In genomic region chr5:39376293-39376714, GRCh38 we compare ENCODE assay signal across 9 cellular contexts. TPM values are rescaled to one million over a fixed set of nuclear protein-coding genes. Genes with fewer than 3 reads are reported as not detected.
DNase-seq lines count a peak whose midpoint lies in the region; ATAC-seq and TF ChIP-seq lines count a peak whose summit lies in the region.
"Had no signal": no experiment of that assay in that cellular context is flagged by ENCODE, and none has a peak within 500 bp of the region (broad histone marks: within the 10 kb centered on the region; RNA-seq: fewer than 3 reads in every experiment).

No MANE protein-coding gene starts in this region.

- H3K27me3 ChIP-seq in BE2C (peaks cover 3% of the 10 kb centered on the region; the same call in 1 of the 2 replicates), osteoblast (ENCODE audit: insufficient read depth, low read length) (no peaks in the 10 kb centered on the region)
- H3K27me3 ChIP-seq in effector memory CD4-positive, alpha-beta T cell (replicated peaks; ENCODE audit: control insufficient read depth, insufficient read depth, low read length, poor library complexity, severe bottlenecking): no peaks in the 10 kb centered on the region

- H2AFZ ChIP-seq in osteoblast (ENCODE audit: low read length): no peak overlapping the region

- DNase-seq in BE2C: peak; percentile 34
- peak; percentile 48 to 87 for DNase-seq in NCI-H446 (lab: John Stamatoyannopoulos, UW)
- peak; percentile 82 for DNase-seq in activated CD4-positive, alpha-beta T cell treated with anti-CD3 and anti-CD28 coated beads, Interleukin-2, amount 10 ng/mL, durations not matched to agents 24 days and 14 days
- peak; percentile 61 for DNase-seq in fibroblast of the aortic adventitia (ENCODE audit: low read depth)
- DNase-seq in osteoblast (ENCODE audit: insufficient read length, low spot score, missing footprints): no peak
- DNase-seq in effector memory CD4-positive, alpha-beta T cell: no peak

- no peaks in the 10 kb centered on the region for H3K4me1 Mint-ChIP-seq in activated CD4-positive, alpha-beta T cell treated with anti-CD3 and anti-CD28 coated beads, Interleukin-2, amount 10 ng/mL, durations not matched to agents 24 days and 14 days
- H3K4me1 Mint-ChIP-seq: IgD-negative memory B cell had no signal

- H3K79me2 ChIP-seq in osteoblast (ENCODE audit: insufficient read depth, low read length): peaks cover 6% of the 10 kb centered on the region

- H3K4me2 ChIP-seq in osteoblast (ENCODE audit: insufficient read depth, low read length): no peak overlapping the region

- H3K4me1 ChIP-seq in BE2C (no peaks in the 10 kb centered on the region), osteoblast (ENCODE audit: insufficient read depth, low read length) (no peaks in the 10 kb centered on the region)
- no peaks in the 10 kb centered on the region for H3K4me1 ChIP-seq in effector memory CD4-positive, alpha-beta T cell (ENCODE audit: control insufficient read depth, insufficient read depth, low read length, poor library complexity, severe bottlenecking)

- no peak overlapping the region for H3K4me3 Mint-ChIP-seq in activated CD4-positive, alpha-beta T cell treated with anti-CD3 and anti-CD28 coated beads, Interleukin-2, amount 10 ng/mL, durations not matched to agents 24 days and 14 days
- H3K4me3 Mint-ChIP-seq: IgD-negative memory B cell had no signal

- peak overlapping the region; percentile 20 for H3K27ac ChIP-seq in osteoblast (ENCODE audit: low read depth, low read length)
- H3K27ac ChIP-seq in effector memory CD4-positive, alpha-beta T cell (ENCODE audit: insufficient read depth, low read length, poor library complexity, severe bottlenecking): no peak overlapping the region

- H3K27me3 Mint-ChIP-seq in activated CD4-positive, alpha-beta T cell treated with anti-CD3 and anti-CD28 coated beads, Interleukin-2, amount 10 ng/mL, durations not matched to agents 24 days and 14 days: peaks cover 20% of the 10 kb centered on the region

- ATAC-seq in GM18867 (IDR thresholded peaks at IDR 0.05; ENCODE audit: unreplicated experiment) (peak; percentile 89), HG03139 (IDR thresholded peaks at IDR 0.05; ENCODE audit: unreplicated experiment) (peak; percentile 50)

- H3K36me3 ChIP-seq in BE2C (no peaks in the 10 kb centered on the region), osteoblast (ENCODE audit: insufficient read depth, low read length) (peaks cover 99% of the 10 kb centered on the region)
- no peaks in the 10 kb centered on the region for H3K36me3 ChIP-seq in effector memory CD4-positive, alpha-beta T cell (ENCODE audit: control insufficient read depth, insufficient read depth, low read length)

- TF ChIP-seq CTCF in BE2C (IDR thresholded peaks at IDR 0.05; ENCODE audit: low read depth, low read length) (peak; percentile 79), fibroblast of the aortic adventitia (IDR thresholded peaks at IDR 0.05; ENCODE audit: insufficient read depth, low read length) (peak; percentile 74), osteoblast (IDR thresholded peaks at IDR 0.05; ENCODE audit: extremely low read depth, low read depth, low read length) (peak; percentile 73)

- no peak overlapping the region for H3K27ac Mint-ChIP-seq in activated CD4-positive, alpha-beta T cell treated with anti-CD3 and anti-CD28 coated beads, Interleukin-2, amount 10 ng/mL, durations not matched to agents 24 days and 14 days
- H3K27ac Mint-ChIP-seq: IgD-negative memory B cell had no signal

- no peak overlapping the region for H3K4me3 ChIP-seq in BE2C (ENCODE audit: low read depth, low read length)
- H3K4me3 ChIP-seq in fibroblast of the aortic adventitia (ENCODE audit: low read depth, low read length): no peak overlapping the region
- H3K4me3 ChIP-seq in osteoblast (ENCODE audit: insufficient read depth, low read length): no peak overlapping the region
- no peak overlapping the region for H3K4me3 ChIP-seq in effector memory CD4-positive, alpha-beta T cell (ENCODE audit: insufficient read depth, low read depth, low read length, poor library complexity, severe bottlenecking)

- H3K36me3 Mint-ChIP-seq in activated CD4-positive, alpha-beta T cell treated with anti-CD3 and anti-CD28 coated beads, Interleukin-2, amount 10 ng/mL, durations not matched to agents 24 days and 14 days (ENCODE audit: low read depth): no peaks in the 10 kb centered on the region

- intact Hi-C loops in activated CD4-positive, alpha-beta T cell treated with anti-CD3 and anti-CD28 coated beads, Interleukin-2, amount 10 ng/mL, durations not matched to agents 24 days and 14 days (cut with micrococcal nuclease): loop anchor here (1.0 to 5.0 kb wide), 3 partner anchors 159 to 194 kb away; partner anchors contain the start of gene FYB1

- peaks cover 18% of the 10 kb centered on the region for H4K20me1 ChIP-seq in osteoblast (ENCODE audit: insufficient read depth, low read length)

- no peaks in the 10 kb centered on the region for H3K9me3 Mint-ChIP-seq in activated CD4-positive, alpha-beta T cell treated with anti-CD3 and anti-CD28 coated beads, Interleukin-2, amount 10 ng/mL, durations not matched to agents 24 days and 14 days
- H3K9me3 Mint-ChIP-seq: IgD-negative memory B cell had no signal

- H3K9me3 ChIP-seq in BE2C: no peaks in the 10 kb centered on the region
- H3K9me3 ChIP-seq in osteoblast (ENCODE audit: low read depth, low read length): no peaks in the 10 kb centered on the region
- no peaks in the 10 kb centered on the region for H3K9me3 ChIP-seq in effector memory CD4-positive, alpha-beta T cell (ENCODE audit: control insufficient read depth, low read length)

RNA-seq across cellular contexts. Expression of gene C9, which starts 12.0 kb away (rescaled TPM):
- polyA plus RNA-seq in BE2C (2012; ENCODE audit: insufficient read depth, insufficient read length, low read depth): not detected
- total RNA-seq in activated CD4-positive, alpha-beta T cell treated with anti-CD3 and anti-CD28 coated beads, Interleukin-2, amount 10 ng/mL, durations not matched to agents 24 days and 14 days: not detected in 2 replicates
- not detected in 2 replicates for total RNA-seq in fibroblast of the aortic adventitia (ENCODE audit: low replicate concordance)
- 0.36 TPM in 1 of 2 replicates, not detected in the other for total RNA-seq in osteoblast
- polyA plus RNA-seq: IgD-negative memory B cell had no signal

RNA-seq across cellular contexts. Expression of gene DAB2, which starts 48.5 kb away (rescaled TPM):
- polyA plus RNA-seq in BE2C (2012; ENCODE audit: insufficient read depth, insufficient read length, low read depth): not detected
- total RNA-seq in activated CD4-positive, alpha-beta T cell treated with anti-CD3 and anti-CD28 coated beads, Interleukin-2, amount 10 ng/mL, durations not matched to agents 24 days and 14 days: not detected in 2 replicates
- total RNA-seq in fibroblast of the aortic adventitia (ENCODE audit: low replicate concordance) (217 and 1,070 TPM in 2 replicates), osteoblast (277 and 296 TPM in 2 replicates)

Comparison
In these comparisons a context has a peak if more than half of its experiments do, and no peak if none do; other contexts are left out.
1. DNase-seq: peak in BE2C (single experiment), NCI-H446 (2 of 2), activated CD4-positive, alpha-beta T cell treated with anti-CD3 and anti-CD28 coated beads, Interleukin-2, amount 10 ng/mL, durations not matched to agents 24 days and 14 days (single experiment) and fibroblast of the aortic adventitia (single experiment); none in osteoblast (single experiment) and effector memory CD4-positive, alpha-beta T cell (0 of 3).
2. RNA of gene DAB2, which starts 48.5 kb away (total RNA-seq): 277 to 296 TPM in osteoblast and 217 to 1,070 TPM in fibroblast of the aortic adventitia; not detected in activated CD4-positive, alpha-beta T cell treated with anti-CD3 and anti-CD28 coated beads, Interleukin-2, amount 10 ng/mL, durations not matched to agents 24 days and 14 days; every median in the first group is over 100 times any median in the second.
3. Peak in every context shown above with its lines, with median percentiles within 50 percentile points of each other: CTCF ChIP-seq.